In genomic region chr10:112631501-112632410, GRCh38 we compare ENCODE assay signal across 1 cellular context.
TF ChIP-seq lines count a peak whose summit lies in the region.

No MANE protein-coding gene starts in this region.

TF ChIP-seq in HepG2, 621 proteins besides CTCF, POLR2A, EP300 and RAD21 (continued from another document and continues in another):
- TF ChIP-seq TBL1XR1 (IDR thresholded peaks at IDR 0.05; ENCODE audit: borderline replicate concordance, low read length, partially characterized antibody): no peak
- TF ChIP-seq SKI (IDR thresholded peaks at IDR 0.05; ENCODE audit: partially characterized antibody): no peak
- no peak for TF ChIP-seq ZNF225 (CRISPR knock-in tag; IDR thresholded peaks at IDR 0.05)
- TF ChIP-seq SMAD9 (CRISPR knock-in tag; IDR thresholded peaks at IDR 0.05): no peak
- no peak; the same call in 1 of the 2 replicates for TF ChIP-seq ZNF878 (CRISPR knock-in tag; IDR thresholded peaks at IDR 0.05)
- no peak for TF ChIP-seq MEIS2 (CRISPR knock-in tag; IDR thresholded peaks at IDR 0.05)
- TF ChIP-seq ARID2 (CRISPR knock-in tag; IDR thresholded peaks at IDR 0.05; ENCODE audit: borderline replicate concordance): 0 out of 2 replicates have a peak, but pooled peaks have one; percentile 42
- peak; percentile 54 for TF ChIP-seq ZNF574 (CRISPR knock-in tag; IDR thresholded peaks at IDR 0.05)
- TF ChIP-seq ZNF234 (CRISPR knock-in tag; conservative IDR thresholded peaks at IDR 0.05): no peak
- TF ChIP-seq ZNF569 (CRISPR knock-in tag; IDR thresholded peaks at IDR 0.05; ENCODE audit: borderline replicate concordance): no peak
- no peak for TF ChIP-seq MLLT10 (CRISPR knock-in tag; IDR thresholded peaks at IDR 0.05)
- no peak for TF ChIP-seq KLF12 (CRISPR knock-in tag; IDR thresholded peaks at IDR 0.05; ENCODE audit: borderline replicate concordance)
- no peak for TF ChIP-seq ZNF775 (CRISPR knock-in tag; IDR thresholded peaks at IDR 0.05; ENCODE audit: borderline replicate concordance)
- TF ChIP-seq HNRNPL (IDR thresholded peaks at IDR 0.05; ENCODE audit: low read depth, low read length): no peak
- no peak for TF ChIP-seq MAF1 (CRISPR knock-in tag; IDR thresholded peaks at IDR 0.05; ENCODE audit: borderline replicate concordance)
- peak; percentile 77; the same call in 1 of the 2 replicates for TF ChIP-seq THRA (CRISPR knock-in tag; IDR thresholded peaks at IDR 0.05; ENCODE audit: borderline replicate concordance)
- TF ChIP-seq MZF1 (CRISPR knock-in tag; IDR thresholded peaks at IDR 0.05; ENCODE audit: borderline replicate concordance): no peak
- no peak for TF ChIP-seq ZNF691 (CRISPR knock-in tag; IDR thresholded peaks at IDR 0.05; ENCODE audit: borderline replicate concordance, low read depth)
- no peak for TF ChIP-seq SYNCRIP (IDR thresholded peaks at IDR 0.05; ENCODE audit: insufficient read depth, low read depth, low read length)
- 0 out of 2 replicates have a peak, but pooled peaks have one; percentile 23 for TF ChIP-seq FOXP1 (IDR thresholded peaks at IDR 0.05)
- TF ChIP-seq FOXP1 (CRISPR knock-in tag; IDR thresholded peaks at IDR 0.05): peak; percentile 88
- no peak; the same call in 1 of the 2 replicates for TF ChIP-seq ZBTB34 (CRISPR knock-in tag; IDR thresholded peaks at IDR 0.05)
- TF ChIP-seq ZNF746 (CRISPR knock-in tag; IDR thresholded peaks at IDR 0.05): no peak
- TF ChIP-seq MIER3 (CRISPR knock-in tag; IDR thresholded peaks at IDR 0.05; ENCODE audit: borderline replicate concordance): no peak
- TF ChIP-seq PITX1 (CRISPR knock-in tag; IDR thresholded peaks at IDR 0.05): peak; percentile 83
- no peak for TF ChIP-seq NR0B2 (CRISPR knock-in tag; IDR thresholded peaks at IDR 0.05)
- TF ChIP-seq PRDM4 (CRISPR knock-in tag; IDR thresholded peaks at IDR 0.05; ENCODE audit: borderline replicate concordance): no peak
- TF ChIP-seq NFKB2 (CRISPR knock-in tag; IDR thresholded peaks at IDR 0.05; ENCODE audit: borderline replicate concordance): no peak
- peak; percentile 83; the same call in 1 of the 2 replicates for TF ChIP-seq TSC22D2 (CRISPR knock-in tag; IDR thresholded peaks at IDR 0.05; ENCODE audit: borderline replicate concordance)
- peak in 1 of 2 experiments; percentile 90; a peak in 2 of 4 replicates for TF ChIP-seq KLF16 (CRISPR knock-in tag; IDR thresholded peaks at IDR 0.05)
- peak; percentile 97 for TF ChIP-seq TBX2 (CRISPR knock-in tag; IDR thresholded peaks at IDR 0.05; ENCODE audit: borderline replicate concordance)
- TF ChIP-seq SNAPC2 (CRISPR knock-in tag; IDR thresholded peaks at IDR 0.05): no peak
- no peak for TF ChIP-seq DNMT3B (CRISPR knock-in tag; conservative IDR thresholded peaks at IDR 0.05)
- TF ChIP-seq GATAD1 (CRISPR knock-in tag; IDR thresholded peaks at IDR 0.05): peak; percentile 72
- TF ChIP-seq SPEN (CRISPR knock-in tag; IDR thresholded peaks at IDR 0.05; ENCODE audit: low read depth): peak; percentile 55; the same call in 1 of the 2 replicates
- TF ChIP-seq ZNF780A (CRISPR knock-in tag; IDR thresholded peaks at IDR 0.05): no peak
- no peak for TF ChIP-seq ZNF572 (CRISPR knock-in tag; IDR thresholded peaks at IDR 0.05)
- no peak for TF ChIP-seq ZNF773 (CRISPR knock-in tag; IDR thresholded peaks at IDR 0.05; ENCODE audit: borderline replicate concordance)
- TF ChIP-seq MXD1 (CRISPR knock-in tag; IDR thresholded peaks at IDR 0.05): no peak
- TF ChIP-seq CBX5 (CRISPR knock-in tag; IDR thresholded peaks at IDR 0.05; ENCODE audit: borderline replicate concordance): peak; percentile 81; the same call in 1 of the 2 replicates
- TF ChIP-seq ZNF839 (CRISPR knock-in tag; IDR thresholded peaks at IDR 0.05; ENCODE audit: borderline replicate concordance): no peak
- no peak for TF ChIP-seq ZKSCAN1 (IDR thresholded peaks at IDR 0.05; ENCODE audit: low read length)
- TF ChIP-seq ZNF362 (CRISPR knock-in tag; IDR thresholded peaks at IDR 0.05; ENCODE audit: borderline replicate concordance): peak; percentile 40; the same call in 1 of the 2 replicates
- no peak for TF ChIP-seq TRIM22 (IDR thresholded peaks at IDR 0.05)
- no peak for TF ChIP-seq ZNF567 (CRISPR knock-in tag; IDR thresholded peaks at IDR 0.05; ENCODE audit: borderline replicate concordance)
- TF ChIP-seq HNRNPLL (IDR thresholded peaks at IDR 0.05; ENCODE audit: low read depth, low read length, poor library complexity, severe bottlenecking): no peak
- TF ChIP-seq ZNF430 (CRISPR knock-in tag; IDR thresholded peaks at IDR 0.05): peak; percentile 69
- no peak for TF ChIP-seq SOX6 (IDR thresholded peaks at IDR 0.05)
- TF ChIP-seq SOX6 (CRISPR knock-in tag; IDR thresholded peaks at IDR 0.05): peak; percentile 99
- TF ChIP-seq NCOA2 (CRISPR knock-in tag; IDR thresholded peaks at IDR 0.05): peak; percentile 88
- TF ChIP-seq MNT (IDR thresholded peaks at IDR 0.05): 0 out of 2 replicates have a peak, but pooled peaks have one; percentile 13
- TF ChIP-seq ZNF503 (CRISPR knock-in tag; IDR thresholded peaks at IDR 0.05): 0 out of 2 replicates have a peak, but pooled peaks have one; percentile 80
- TF ChIP-seq KLF9 (CRISPR knock-in tag; IDR thresholded peaks at IDR 0.05; ENCODE audit: low read depth): no peak
- TF ChIP-seq ZBTB42 (CRISPR knock-in tag; IDR thresholded peaks at IDR 0.05): no peak
- 0 out of 2 replicates have a peak, but pooled peaks have one; percentile 50 for TF ChIP-seq SAFB2 (CRISPR knock-in tag; IDR thresholded peaks at IDR 0.05; ENCODE audit: borderline replicate concordance, low read depth)
